8 cellular contexts compared by ENCODE assay signal in genomic region chr14:51651388-51652167, GRCh38. TPM values are rescaled to one million over a fixed set of nuclear protein-coding genes. Genes with fewer than 3 reads are reported as not detected.
DNase-seq lines count a peak whose midpoint lies in the region; ATAC-seq, FAIRE-seq and TF ChIP-seq lines count a peak whose summit lies in the region.

FRMD6 (plus strand) TSS chr14:51651910; CDS start chr14:51689837, 37,927 bp downstream.

- H3K27ac ChIP-seq in HUES64 (ENCODE audit: low read depth, low read length) (peak within 1 kb of the TSS; percentile 95), Panc1 (ENCODE audit: low read length) (peak within 1 kb of the TSS; percentile 88)

- in situ Hi-C loops in Panc1 (cut with HindIII; ENCODE audit: low pct_unique_long_range_greater_than_20kb, low sequenced_read_pairs) = no loop called here

- H3K4me3 Mint-ChIP-seq in natural killer cell = peak within 1 kb of the TSS; percentile 82

- TF ChIP-seq CTCF in D721Med (IDR thresholded peaks at IDR 0.05; ENCODE audit: insufficient read depth, missing control alignments) (peak; percentile 47), Panc1 (IDR thresholded peaks at IDR 0.05) (peak; percentile 81), fibroblast of mammary gland (conservative IDR thresholded peaks at IDR 0.05; ENCODE audit: control insufficient read depth, insufficient read depth, low read depth, low read length) (no peak), natural killer cell (IDR thresholded peaks at IDR 0.05) (peak; percentile 78)

- H3K9ac ChIP-seq in HUES64 (ENCODE audit: low read depth, low read length) = peak within 1 kb of the TSS; percentile 100

- peak within 1 kb of the TSS; percentile 31 to 73 for H3K27ac Mint-ChIP-seq in natural killer cell

- H3K9me3 ChIP-seq in HUES64 (ENCODE audit: insufficient read depth, low read depth, low read length) = no peaks in the 10 kb centered on the region
- no peaks in the 10 kb centered on the region for H3K9me3 ChIP-seq in Panc1 (ENCODE audit: control insufficient read depth, insufficient read depth, low read depth, low read length)

- H3K4me1 Mint-ChIP-seq in natural killer cell = peaks cover 12 to 13% of the 10 kb centered on the region in 2 donors

- BruUV-seq in Panc1 (replicated peaks; lab: Mats Ljungman, UMichigan) = no TSS peak

- peak; percentile 71 for ATAC-seq in GM21423 (IDR thresholded peaks at IDR 0.05; ENCODE audit: unreplicated experiment)
- ATAC-seq in Panc1 = peak; percentile 88
- ATAC-seq in natural killer cell = peak; percentile 84 to 94 (median 85)

- CTCF ChIA-PET in Panc1 (lab: Charles Lee) = interaction anchor here (0.6 kb wide), 3 partner anchors 36 to 611 kb away, joined by 4 to 6 read pairs (median 5); no protein-coding TSS in a partner anchor

- peak within 1 kb of the TSS; percentile 90 for H3K4me3 ChIP-seq in HUES64 (ENCODE audit: low read length)
- peak within 1 kb of the TSS; percentile 71 to 82 for H3K4me3 ChIP-seq in Panc1 (ENCODE audit: low read depth in 2 of 2, low read length in 2 of 2)
- peak within 1 kb of the TSS; percentile 91 for H3K4me3 ChIP-seq in fibroblast of mammary gland (ENCODE audit: control insufficient read depth, low read depth, low read length)

- peaks cover 17 to 35% of the 10 kb centered on the region in 2 donors for H3K27me3 Mint-ChIP-seq in natural killer cell (ENCODE audit: low read depth in 2 of 2)

- H3K27me3 ChIP-seq in HUES64 (ENCODE audit: insufficient read depth, low read length) (no peaks in the 10 kb centered on the region), Panc1 (ENCODE audit: control insufficient read depth, insufficient read depth, low read length) (no peaks in the 10 kb centered on the region)

- no peaks in the 10 kb centered on the region for H3K9me3 Mint-ChIP-seq in natural killer cell

- POLR2A ChIA-PET in Panc1 (lab: Charles Lee) = interaction anchor here (0.6 kb wide), 1 partner anchor 225 kb away, joined by 10 read pairs; no protein-coding TSS in a partner anchor

- intact Hi-C loops in Panc1 (cut with micrococcal nuclease; ENCODE audit: unreplicated experiment) = loop anchor here (2.0 to 10.0 kb wide), 3 partner anchors 119 to 367 kb away; no protein-coding TSS in a partner anchor
- intact Hi-C loops in natural killer cell (cut with micrococcal nuclease) = loop anchor here (1.0 to 10.0 kb wide), 3 partner anchors 55 to 333 kb away; partner anchors contain the start of gene RTRAF

- H3K4me1 ChIP-seq in HUES64 (ENCODE audit: insufficient read depth, low read length) (peaks cover 31% of the 10 kb centered on the region), Panc1 (ENCODE audit: control insufficient read depth, insufficient read depth, low read length) (peaks cover 14% of the 10 kb centered on the region)

- FAIRE-seq in D721Med (lab: Jason Lieb, UNC) = no peak

- DNase-seq in D721Med (ENCODE audit: insufficient read length, low spot score) = peak; percentile 56
- DNase-seq in Panc1 (ENCODE audit: low read depth, low spot score) = no peak
- DNase-seq in activated T-helper 1 cell treated with anti-CD3 and anti-CD28 coated beads, Interleukin-2, amount 50 U/mL, for 16 hours (ENCODE audit: low read depth in 1 of 2, low spot score in 1 of 2) = peak; percentile 49 to 68
- peak; percentile 81 for DNase-seq in fibroblast of mammary gland (ENCODE audit: low read depth)
- DNase-seq in natural killer cell = peak; percentile 77
- DNase-seq in stimulated activated naive CD4-positive, alpha-beta T cell (lab: John Stamatoyannopoulos, UW) = peak; percentile 76 to 96 (median 80)

- WGBS in HUES64 = under 1% methylated on average over 71 of the region's 86 CpGs

- H3K36me3 ChIP-seq in HUES64 (ENCODE audit: insufficient read depth, low read length) (no peaks in the 10 kb centered on the region), Panc1 (ENCODE audit: control insufficient read depth, insufficient read depth, low read length) (no peaks in the 10 kb centered on the region; the same call in 1 of the 2 replicates)

- H3K36me3 Mint-ChIP-seq in natural killer cell = no peaks in the 10 kb centered on the region

RNA-seq across cellular contexts. Expression of gene FRMD6, which starts in this region (rescaled TPM):
- 10.1 TPM for polyA plus RNA-seq in HUES64 (2013, experiment 1 of 2)
- 10.5 TPM for polyA plus RNA-seq in HUES64 (2013, experiment 2 of 2)
- total RNA-seq in Panc1 (2021; ENCODE audit: unreplicated experiment) (40.7 TPM), natural killer cell (1 to 10 TPM; 1.5 to 3.8 (median 2.3) TPM)
- polyA plus RNA-seq in Panc1 (2012; ENCODE audit: insufficient read length) = 36.3 TPM
